Comparison of ENCODE assay signal across 28 cellular contexts in genomic region chr11:23022854-23023253, GRCh38.
"Had no signal": no experiment of that assay in that cellular context is flagged by ENCODE, and none has a peak within 500 bp of the region (broad histone marks: within the 10 kb centered on the region; RNA-seq: fewer than 3 reads in every experiment).

No MANE protein-coding gene starts in this region.

- H3K27ac ChIP-seq: adrenal gland, body of pancreas, epithelial cell of prostate, esophagus squamous epithelium, right lobe of liver, uterus, WERI-Rb-1 had no signal

- H3K4me1 ChIP-seq: adrenal gland, body of pancreas, esophagus squamous epithelium, right lobe of liver, uterus had no signal

- H3K27me3 ChIP-seq: adrenal gland, body of pancreas, esophagus squamous epithelium, right lobe of liver, uterus had no signal

- DNase-seq: activated CD4-positive, alpha-beta T cell treated with anti-CD3 and anti-CD28 coated beads for 48 hours; activated CD4-positive, alpha-beta T cell treated with anti-CD3 and anti-CD28 coated beads, Interleukin-2, amount 50 U/mL, for 48 hours; activated CD8-positive, alpha-beta memory T cell treated with anti-CD3 and anti-CD28 coated beads for 24 hours; activated effector memory CD4-positive, alpha-beta T cell treated with Interleukin-2 at 50 U/mL for 16 hours; activated naive CD4-positive, alpha-beta T cell treated with anti-CD3 and anti-CD28 coated beads for 36 hours; activated naive CD8-positive, alpha-beta T cell treated with anti-CD3 and anti-CD28 coated beads for 36 hours; adrenal gland; aorta; body of pancreas; dermis blood vessel endothelial cell; effector CD4-positive, alpha-beta T cell; esophagus squamous epithelium; foreskin melanocyte; kidney; left colon; midbrain; naive thymus-derived CD4-positive, alpha-beta T cell; posterior cingulate gyrus; right lobe of liver; stimulated activated CD4-positive, alpha-beta T cell treated with anti-CD3 and anti-CD28 coated beads, Interleukin-2, amount 100 ng/mL, for 48 hours; substantia nigra; T1000; uterus; WERI-Rb-1 had no signal

- ATAC-seq: activated CD4-positive, CD25-positive, alpha-beta regulatory T cell treated with anti-CD3 and anti-CD28 coated beads, Interleukin-2, amount 50 U/mL, for 24 hours; body of pancreas; left colon; naive thymus-derived CD4-positive, alpha-beta T cell had no signal

- FAIRE-seq: colon, endometrium, kidney had no signal

- H3K9me3 ChIP-seq: adrenal gland, body of pancreas, esophagus squamous epithelium, right lobe of liver, uterus had no signal

- H3K4me3 ChIP-seq: adrenal gland, body of pancreas, esophagus squamous epithelium, right lobe of liver, uterus had no signal

- H3K36me3 ChIP-seq: adrenal gland, esophagus squamous epithelium, right lobe of liver, uterus, WERI-Rb-1 had no signal
